ENCODE assay signal across 22 cellular contexts in genomic region chr12:65459545-65459944, GRCh38.
"Had no signal": no experiment of that assay in that cellular context is flagged by ENCODE, and none has a peak within 500 bp of the region (broad histone marks: within the 10 kb centered on the region; RNA-seq: fewer than 3 reads in every experiment).

No MANE protein-coding gene starts in this region.

- H3K27ac ChIP-seq: SJSA1, SK-N-MC had no signal

- DNase-seq: Karpas-422, KG1, MG63, NCI-H1092, NCI-H1105 treated with DMSO at 0.1 percent for 48 hours, NCI-H1417 treated with DMSO at 0.1 percent for 48 hours, NCI-H187, NCI-H2029, NCI-H2081 treated with DMSO at 0.1 percent for 48 hours, NCI-H2171, NCI-H226, NCI-H446, NCI-H510A, NCI-H524 treated with DMSO at 0.1 percent for 48 hours, NCI-H69, NCI-H774, Right ventricle myocardium superior, RPMI8226, SIG-M5, T-helper 1 cell had no signal

- H3K9me3 ChIP-seq: MG63, SJSA1 had no signal

- H3K4me3 ChIP-seq: MG63, SJSA1, SK-N-MC had no signal

- H3K27me3 ChIP-seq: MG63, SJSA1 had no signal
